37 cellular contexts compared by ENCODE assay signal in genomic region chr2:108455571-108455970, GRCh38. TPM values are rescaled to one million over a fixed set of nuclear protein-coding genes. Genes with fewer than 3 reads are reported as not detected.
A peak's percentile ranks its signal among the peaks of the same experiment; 100 is the strongest.
DNase-seq lines count a peak whose midpoint lies in the region; ATAC-seq, FAIRE-seq and TF ChIP-seq lines count a peak whose summit lies in the region.
"Had no signal": no experiment of that assay in that cellular context is flagged by ENCODE, and none has a peak within 500 bp of the region (broad histone marks: within the 10 kb centered on the region; RNA-seq: fewer than 3 reads in every experiment).

No MANE protein-coding gene starts in this region.

- H3K79me2 ChIP-seq in SK-N-SH (ENCODE audit: insufficient read depth), result peaks cover 36% of the 10 kb centered on the region
- H3K79me2 ChIP-seq in K562 (ENCODE audit: control insufficient read depth, insufficient read depth, low read length), result peaks cover 15% of the 10 kb centered on the region; the same call in 2 of the 3 replicates

- no peak for TF ChIP-seq RAD21 in SK-N-SH (IDR thresholded peaks at IDR 0.05; ENCODE audit: low read length)
- TF ChIP-seq RAD21 in K562 (CRISPR knock-in tag; conservative IDR thresholded peaks at IDR 0.05 in 1 of 2, IDR thresholded peaks at IDR 0.05 in 1 of 2), result no peak

- intact Hi-C loops in K562 (cut with micrococcal nuclease), result no loop called here

- H3K9me3 Mint-ChIP-seq in endothelial cell (ENCODE audit: unreplicated experiment), result no peaks in the 10 kb centered on the region

- H3K9me1 ChIP-seq in K562 (ENCODE audit: control insufficient read depth, insufficient read depth, low read length), result no peaks in the 10 kb centered on the region

- no peak for TF ChIP-seq POLR2A in K562 (conservative IDR thresholded peaks at IDR 0.05)

- ATAC-seq in SK-N-SH treated with all-trans-retinoic acid at 6 μM for 48 hours (no peak), K562 (no peak), GM21576 (IDR thresholded peaks at IDR 0.05; ENCODE audit: unreplicated experiment) (no peak)
- ATAC-seq: A549; CD8-positive, alpha-beta T cell had no signal

- DNase-seq in SK-N-SH (no peak), K562 (ENCODE audit: extremely low read depth in 1 of 4, low spot score in 3 of 4) (no peak), endothelial cell (ENCODE audit: low spot score) (no peak), Kasumi-1 (lab: John Stamatoyannopoulos, UW) (no peak)
- DNase-seq in activated T-cell treated with anti-CD3 and anti-CD28 coated beads, Interleukin-2, amount 50 U/mL, for 48 hours, result no peak
- DNase-seq: 8988T; ACHN; AML-193; BE2C; C1 segment of cervical spinal cord; Caco-2; Calu3; CD4-positive, alpha-beta memory T cell; CD4-positive, alpha-beta T cell; CD4-positive, CD25-positive, alpha-beta regulatory T cell; CD8-positive, alpha-beta memory T cell; CD8-positive, alpha-beta T cell; COR-L47; DMS 273 treated with DMSO at 0.1 percent for 48 hours; DMS153; DMS53; DMS79; DMS79 treated with DMSO at 0.1 percent for 48 hours; DND-41; EL had no signal

- peaks cover 66% of the 10 kb centered on the region for H3K36me3 Mint-ChIP-seq in endothelial cell (ENCODE audit: low read depth, unreplicated experiment)

- H3K4me3 ChIP-seq in SK-N-SH (ENCODE audit: low read depth in 2 of 2, low read length in 1 of 2) (no peak overlapping the region), HEK293 (ENCODE audit: low read depth, low read length) (no peak overlapping the region), K562 (no peak overlapping the region)
- H3K4me3 ChIP-seq: A549; BLaER1; BLaER1 treated with 17β-estradiol and CSF1 and Interleukin-3, amounts not matched to agents 10 nM and 100 nM had no signal

- H3K9me3 ChIP-seq in SK-N-SH (no peaks in the 10 kb centered on the region), HEK293 (ENCODE audit: control insufficient read depth, insufficient read depth, low read depth, low read length) (no peaks in the 10 kb centered on the region; the same call in 1 of the 2 replicates), K562 (replicated peaks; ENCODE audit: control insufficient read depth, insufficient read depth, low read depth, low read length) (peaks cover 9% of the 10 kb centered on the region; the same call in 1 of the 2 replicates)
- H3K9me3 ChIP-seq: BE2C had no signal

- BruUV-seq in K562 (replicated peaks; lab: Mats Ljungman, UMichigan), result no TSS peak

- peaks cover 10% of the 10 kb centered on the region for H3F3A ChIP-seq in SK-N-SH (replicated peaks; ENCODE audit: insufficient read depth)

- H4K20me1 ChIP-seq in SK-N-SH (ENCODE audit: insufficient read depth), result no peaks in the 10 kb centered on the region
- H4K20me1 ChIP-seq in K562 (replicated peaks; ENCODE audit: control insufficient read depth, insufficient read depth, low read length), result no peaks in the 10 kb centered on the region
- H4K20me1 ChIP-seq: BLaER1 had no signal

- no peaks in the 10 kb centered on the region for H3K4me1 ChIP-seq in SK-N-SH (ENCODE audit: control insufficient read depth in 1 of 2, insufficient read depth in 2 of 2, low read depth in 1 of 2, low read length in 1 of 2)
- no peaks in the 10 kb centered on the region for H3K4me1 ChIP-seq in HEK293 (ENCODE audit: control insufficient read depth, insufficient read depth, low read length)
- no peaks in the 10 kb centered on the region for H3K4me1 ChIP-seq in K562 (replicated peaks in 1 of 2; ENCODE audit: control insufficient read depth in 2 of 2, insufficient read depth in 2 of 2, low read length in 2 of 2)
- H3K4me1 ChIP-seq: BE2C, Caco-2 had no signal

- H3K27me3 ChIP-seq in SK-N-SH (ENCODE audit: insufficient read depth), result no peaks in the 10 kb centered on the region
- H3K27me3 ChIP-seq in K562 (ENCODE audit: control insufficient read depth in 2 of 2, insufficient read depth in 2 of 2, low read length in 2 of 2), result no peaks in the 10 kb centered on the region
- H3K27me3 ChIP-seq: BE2C; BLaER1; BLaER1 treated with 17β-estradiol and CSF1 and Interleukin-3, amounts not matched to agents 10 nM and 100 nM had no signal

- CTCF ChIA-PET in SK-N-SH (lab: Yijun Ruan, JAX), result interaction anchor here (0.6 kb wide), 1 partner anchor 534 kb away, joined by 4 read pairs; no protein-coding TSS in a partner anchor
- CTCF ChIA-PET in HEK293 (lab: Yijun Ruan, JAX), result no interaction called here
- CTCF ChIA-PET in K562 (lab: Yijun Ruan, JAX; ENCODE audit: low intra/inter-chr PET ratio), result no interaction called here

- no peak for TF ChIP-seq EP300 in SK-N-SH (IDR thresholded peaks at IDR 0.05; ENCODE audit: borderline replicate concordance in 1 of 2, low read depth in 1 of 2, low read length in 1 of 2)
- no peak for TF ChIP-seq EP300 in K562 (IDR thresholded peaks at IDR 0.05; ENCODE audit: low read length)

- in situ Hi-C loops in K562 (cut with MboI), result no loop called here

- peaks cover 2% of the 10 kb centered on the region for H3K27me3 Mint-ChIP-seq in endothelial cell (ENCODE audit: unreplicated experiment)
- H3K27me3 Mint-ChIP-seq: B cell; CD4-positive, alpha-beta memory T cell; CD4-positive, alpha-beta T cell; CD4-positive, CD25-positive, alpha-beta regulatory T cell; CD8-positive, alpha-beta memory T cell had no signal

- POLR2A ChIA-PET in SK-N-SH (lab: Yijun Ruan, JAX), result no interaction called here
- POLR2A ChIA-PET in HEK293 (lab: Yijun Ruan, JAX), result no interaction called here
- POLR2A ChIA-PET in K562 (lab: Yijun Ruan, JAX), result interaction anchor here (0.7 to 1.4 kb wide), 2 partner anchors 10 to 192 kb away, joined by 3 read pairs; no protein-coding TSS in a partner anchor

- no peak for FAIRE-seq in K562 (lab: Jason Lieb, UNC)
- FAIRE-seq: A204.1, A549, D721Med had no signal

- WGBS in SK-N-SH (ENCODE audit: low lambda C conversion rate), result 100% methylated on average over 1 of the region's 1 CpG
- WGBS in K562 (ENCODE audit: insufficient coverage, low coverage, missing lambda C conversion rate), result 79% methylated on average over 1 of the region's 1 CpG

- H3K9ac ChIP-seq in SK-N-SH (no peak overlapping the region), K562 (ENCODE audit: insufficient read depth in 1 of 2, low read depth in 2 of 2, low read length in 2 of 2) (no peak overlapping the region)
- H3K9ac ChIP-seq: BLaER1; BLaER1 treated with 17β-estradiol and CSF1 and Interleukin-3, amounts not matched to agents 10 nM and 100 nM had no signal

- TF ChIP-seq CTCF in SK-N-SH (IDR thresholded peaks at IDR 0.05) (no peak), HEK293 (tag by site-specific recombination; IDR thresholded peaks at IDR 0.05) (no peak), K562 (IDR thresholded peaks at IDR 0.05 in 2 of 3, conservative IDR thresholded peaks at IDR 0.05 in 1 of 3; ENCODE audit: insufficient read depth in 2 of 3, low read depth in 1 of 3, low read length in 3 of 3) (no peak), endothelial cell (IDR thresholded peaks at IDR 0.05; ENCODE audit: unreplicated experiment) (no peak)

- peak overlapping the region; percentile 24 for H3K4me3 Mint-ChIP-seq in endothelial cell (ENCODE audit: unreplicated experiment)
- H3K4me3 Mint-ChIP-seq: B cell; CD14-positive monocyte; CD8-positive, alpha-beta memory T cell; CD8-positive, alpha-beta T cell had no signal

- H2AFZ ChIP-seq in SK-N-SH (ENCODE audit: low read depth) (no peak overlapping the region), K562 (ENCODE audit: low read depth, low read length) (no peak overlapping the region)

- no peak overlapping the region for H3K4me2 ChIP-seq in SK-N-SH
- no peak overlapping the region for H3K4me2 ChIP-seq in K562 (ENCODE audit: insufficient read depth, low read length)
- H3K4me2 ChIP-seq: A549; BLaER1; BLaER1 treated with 17β-estradiol and CSF1 and Interleukin-3, amounts not matched to agents 10 nM and 100 nM had no signal

- no peaks in the 10 kb centered on the region for H3K9me2 ChIP-seq in SK-N-SH

- H3K27ac ChIP-seq in SK-N-SH (ENCODE audit: low read depth in 2 of 2, low read length in 1 of 2), result no peak overlapping the region
- no peak overlapping the region for H3K27ac ChIP-seq in HEK293 (ENCODE audit: extremely low read depth, low read depth, low read length)
- no peak overlapping the region for H3K27ac ChIP-seq in K562 (ENCODE audit: extremely low read depth, low read depth, low read length)
- H3K27ac ChIP-seq: 22Rv1; A549; BLaER1; BLaER1 treated with 17β-estradiol and CSF1 and Interleukin-3, amounts not matched to agents 10 nM and 100 nM; C4-2B had no signal

- H3K36me3 ChIP-seq in SK-N-SH (replicated peaks in 1 of 2; ENCODE audit: control insufficient read depth in 1 of 2, insufficient read depth in 2 of 2, low read length in 1 of 2), result peaks cover 49 to 76% of the 10 kb centered on the region in 2 experiments
- peaks cover 70 to 93% of the 10 kb centered on the region in 2 experiments for H3K36me3 ChIP-seq in HEK293 (ENCODE audit: control insufficient read depth in 2 of 2, insufficient read depth in 1 of 2, low read length in 2 of 2)
- H3K36me3 ChIP-seq in K562 (ENCODE audit: control insufficient read depth, insufficient read depth, low read length), result peaks cover 73% of the 10 kb centered on the region; the same call in 2 of the 3 replicates
- H3K36me3 ChIP-seq: BE2C had no signal

- peaks cover 17% of the 10 kb centered on the region for H3K4me1 Mint-ChIP-seq in endothelial cell (ENCODE audit: unreplicated experiment)

- H3K27ac Mint-ChIP-seq in endothelial cell (ENCODE audit: unreplicated experiment), result no peak overlapping the region
- H3K27ac Mint-ChIP-seq: B cell; CD4-positive, alpha-beta T cell; CD4-positive, CD25-positive, alpha-beta regulatory T cell had no signal

RNA-seq across cellular contexts. Expression of gene GCC2, which starts 6.6 kb away (rescaled TPM):
- 4.5 and 5.9 TPM in 2 replicates for polyA plus RNA-seq in SK-N-SH (2012; rRNA removed)
- 6.0 and 7.7 TPM in 2 replicates for polyA plus RNA-seq in SK-N-SH (2012; cell fraction: cytosol; rRNA removed)
- polyA plus RNA-seq in SK-N-SH (2012; cell fraction: nucleus; rRNA removed), result 5.3 and 13.2 TPM in 2 replicates
- total RNA-seq in K562 (2011; cell fraction: chromatin; rRNA removed; ENCODE audit: low replicate concordance), result 21.1 and 144 TPM in 2 replicates
- 11.8 and 15.8 TPM in 2 replicates for total RNA-seq in K562 (2011; cell fraction: nucleolus; rRNA removed)
- total RNA-seq in K562 (2011; cell fraction: nucleoplasm; rRNA removed), result 42.5 and 74.7 TPM in 2 replicates
- 11.0 and 15.5 TPM in 2 replicates for total RNA-seq in K562 (2014; rRNA removed)
- total RNA-seq in K562 (2014; rRNA removed; fragmentation: Illumina TruSeq; extraction: Trizol), result 35.7 and 46.1 TPM in 2 replicates
- 20.1 and 24.4 TPM in 2 replicates for total RNA-seq in K562 (2015; rRNA removed; fragmentation: Illumina TruSeq; extraction: Trizol)
- 23.5 and 26.4 TPM in 2 replicates for total RNA-seq in K562 (2021)
- polyA plus RNA-seq in K562 (2011; rRNA removed), result 16.0 and 19.9 TPM in 2 replicates
- 1.7 and 5.0 TPM in 2 replicates for polyA plus RNA-seq in K562 (2011; cell fraction: cytosol; rRNA removed)
- polyA plus RNA-seq in K562 (2011; cell fraction: nucleus; rRNA removed), result 11.7 and 14.6 TPM in 2 replicates
- polyA plus RNA-seq in K562 (2012), result 14.8 and 22.7 TPM in 2 replicates
- polyA plus RNA-seq in K562 (2014; fragmentation: Illumina TruSeq; extraction: Trizol), result 23.6 and 29.5 TPM in 2 replicates
- 10 to 100 TPM; 11.4 to 19.5 TPM for polyA plus RNA-seq in K562 (2014; fragmentation: Nextera tagmentation; extraction: Ambion mirVana)
- 11.7 and 19.3 TPM in 2 replicates for polyA plus RNA-seq in K562 (2014; rRNA removed)
- polyA minus RNA-seq in K562 (2011; rRNA and poly(A)+ RNA removed), result 31.6 and 46.0 TPM in 2 replicates
- 10.2 and 11.3 TPM in 2 replicates for polyA minus RNA-seq in K562 (2011; cell fraction: cytosol; rRNA and poly(A)+ RNA removed)
- 23.0 and 38.0 TPM in 2 replicates for polyA minus RNA-seq in K562 (2011; cell fraction: nucleus; rRNA and poly(A)+ RNA removed)
- total RNA-seq in endothelial cell (ENCODE audit: unreplicated experiment), result 64.9 TPM
